In genomic region chr10:120455606-120456005, GRCh38 we compare ENCODE assay signal across 13 cellular contexts. TPM values are rescaled to one million over a fixed set of nuclear protein-coding genes. Genes with fewer than 3 reads are reported as not detected.
DNase-seq lines count a peak whose midpoint lies in the region; ATAC-seq, FAIRE-seq and TF ChIP-seq lines count a peak whose summit lies in the region.
"Had no signal": no experiment of that assay in that cellular context is flagged by ENCODE, and none has a peak within 500 bp of the region (broad histone marks: within the 10 kb centered on the region; RNA-seq: fewer than 3 reads in every experiment).

No MANE protein-coding gene starts in this region.

- no peaks in the 10 kb centered on the region for H3K36me3 Mint-ChIP-seq in natural killer cell
- no peaks in the 10 kb centered on the region for H3K36me3 Mint-ChIP-seq in natural killer cell treated with Interleukin-12 subunit alpha and Interleukin-12 subunit beta and Interleukin-15 and Interleukin-18, amount 100 ng/mL, for 72 hours
- no peaks in the 10 kb centered on the region for H3K36me3 Mint-ChIP-seq in brain
- H3K36me3 Mint-ChIP-seq in mesothelial cell of epicardium = no peaks in the 10 kb centered on the region
- H3K36me3 Mint-ChIP-seq: CD8-positive, alpha-beta memory T cell had no signal

- peaks cover 34 to 71% of the 10 kb centered on the region in 2 donors for H3K27me3 Mint-ChIP-seq in natural killer cell (ENCODE audit: low read depth in 2 of 2)
- H3K27me3 Mint-ChIP-seq in natural killer cell treated with Interleukin-12 subunit alpha and Interleukin-12 subunit beta and Interleukin-15 and Interleukin-18, amount 100 ng/mL, for 72 hours = peaks cover 39 to 43% of the 10 kb centered on the region in 2 donors
- H3K27me3 Mint-ChIP-seq in brain = peaks cover 56% of the 10 kb centered on the region
- peaks cover 85% of the 10 kb centered on the region for H3K27me3 Mint-ChIP-seq in mesothelial cell of epicardium (ENCODE audit: low read depth)

- H3K27ac Mint-ChIP-seq in natural killer cell (no peak overlapping the region), brain (no peak overlapping the region), mesothelial cell of epicardium (no peak overlapping the region)
- H3K27ac Mint-ChIP-seq in natural killer cell treated with Interleukin-12 subunit alpha and Interleukin-12 subunit beta and Interleukin-15 and Interleukin-18, amount 100 ng/mL, for 72 hours = no peak overlapping the region
- H3K27ac Mint-ChIP-seq: CD8-positive, alpha-beta memory T cell had no signal

- H3K9me3 Mint-ChIP-seq in natural killer cell = no peaks in the 10 kb centered on the region
- no peaks in the 10 kb centered on the region for H3K9me3 Mint-ChIP-seq in natural killer cell treated with Interleukin-12 subunit alpha and Interleukin-12 subunit beta and Interleukin-15 and Interleukin-18, amount 100 ng/mL, for 72 hours
- H3K9me3 Mint-ChIP-seq in brain = peaks cover 0 to 4% (median 0%) of the 10 kb centered on the region in 5 experiments
- H3K9me3 Mint-ChIP-seq in mesothelial cell of epicardium = no peaks in the 10 kb centered on the region

- ATAC-seq in natural killer cell = no peak
- ATAC-seq in natural killer cell treated with Interleukin-12 subunit alpha and Interleukin-12 subunit beta and Interleukin-15 and Interleukin-18, amount 100 ng/mL, for 72 hours = no peak

- FAIRE-seq in GM19239 (lab: Jason Lieb, UNC) = no peak
- FAIRE-seq: A204.1 had no signal

- intact Hi-C loops in natural killer cell (cut with micrococcal nuclease) = no loop called here

- H3K4me1 Mint-ChIP-seq in natural killer cell = peaks cover 0 to 5% of the 10 kb centered on the region in 2 donors
- peaks cover 0 to 6% of the 10 kb centered on the region in 2 donors for H3K4me1 Mint-ChIP-seq in natural killer cell treated with Interleukin-12 subunit alpha and Interleukin-12 subunit beta and Interleukin-15 and Interleukin-18, amount 100 ng/mL, for 72 hours (ENCODE audit: low read depth in 2 of 2)
- peaks cover 9% of the 10 kb centered on the region for H3K4me1 Mint-ChIP-seq in brain
- peaks cover 18% of the 10 kb centered on the region for H3K4me1 Mint-ChIP-seq in mesothelial cell of epicardium
- H3K4me1 Mint-ChIP-seq: CD8-positive, alpha-beta memory T cell had no signal

- no peak for TF ChIP-seq CTCF in natural killer cell (IDR thresholded peaks at IDR 0.05)
- no peak for TF ChIP-seq CTCF in brain (conservative IDR thresholded peaks at IDR 0.05)
- TF ChIP-seq CTCF in mesothelial cell of epicardium (IDR thresholded peaks at IDR 0.05; ENCODE audit: unreplicated experiment) = no peak

- peak overlapping the region; percentile 42 for H3K4me3 Mint-ChIP-seq in natural killer cell
- H3K4me3 Mint-ChIP-seq in natural killer cell treated with Interleukin-12 subunit alpha and Interleukin-12 subunit beta and Interleukin-15 and Interleukin-18, amount 100 ng/mL, for 72 hours = no peak overlapping the region
- H3K4me3 Mint-ChIP-seq in brain = peak overlapping the region; percentile 7 to 89 (median 87)
- peak overlapping the region; percentile 88 for H3K4me3 Mint-ChIP-seq in mesothelial cell of epicardium
- H3K4me3 Mint-ChIP-seq: CD8-positive, alpha-beta memory T cell had no signal

- DNase-seq in natural killer cell = no peak
- no peak for DNase-seq in natural killer cell treated with Interleukin-12 subunit alpha and Interleukin-12 subunit beta and Interleukin-15 and Interleukin-18, amount 100 ng/mL, for 72 hours (ENCODE audit: low spot score)
- no peak for DNase-seq in mesothelial cell of epicardium (ENCODE audit: low spot score in 2 of 2, unreplicated experiment in 2 of 2)
- DNase-seq in GM19239 (ENCODE audit: insufficient read length, low spot score) = no peak
- DNase-seq in EL = no peak
- DNase-seq in stimulated activated CD4-positive, alpha-beta T cell treated with anti-CD3 and anti-CD28 coated beads, Interleukin-2, amount 100 ng/mL, for 48 hours = no peak
- DNase-seq: CD8-positive, alpha-beta memory T cell; NCI-H187 treated with DMSO at 0.1 percent for 48 hours; NCI-H526 treated with DMSO at 0.1 percent for 48 hours; OCI-M1; SIG-M5 had no signal

RNA-seq across cellular contexts. Expression of gene PLPP4, which starts 1.4 kb away (rescaled TPM):
- total RNA-seq in natural killer cell (not detected), mesothelial cell of epicardium (7.4 to 8.8 TPM (median 8.7 TPM) in 3 replicates)
- total RNA-seq in natural killer cell treated with Interleukin-12 subunit alpha and Interleukin-12 subunit beta and Interleukin-15 and Interleukin-18, amount 100 ng/mL, for 72 hours = not detected
- polyA plus RNA-seq in brain (ENCODE audit: insufficient read depth, low read depth, low replicate concordance) = 4.6 TPM
- total RNA-seq: CD8-positive, alpha-beta memory T cell had no signal
- polyA plus RNA-seq: CD8-positive, alpha-beta memory T cell had no signal
